ENCODE assay signal across 17 cellular contexts in genomic region chr21:42694751-42695150, GRCh38. TPM values are rescaled to one million over a fixed set of nuclear protein-coding genes. Genes with fewer than 3 reads are reported as not detected.
DNase-seq lines count a peak whose midpoint lies in the region; ATAC-seq and TF ChIP-seq lines count a peak whose summit lies in the region.
"Had no signal": no experiment of that assay in that cellular context is flagged by ENCODE, and none has a peak within 500 bp of the region (broad histone marks: within the 10 kb centered on the region; RNA-seq: fewer than 3 reads in every experiment).

No MANE protein-coding gene starts in this region.

- H2AK5ac ChIP-seq in IMR-90 (ENCODE audit: low read depth, low read length), result no peak overlapping the region

- H3K9me1 ChIP-seq in IMR-90 (ENCODE audit: insufficient read depth, low read length), result no peaks in the 10 kb centered on the region

- H3K56ac ChIP-seq in IMR-90 (ENCODE audit: extremely low read depth, insufficient read depth, low read length), result no peak overlapping the region

- no peak overlapping the region for H3K4me2 ChIP-seq in IMR-90 (ENCODE audit: low read depth, low read length)
- H3K4me2 ChIP-seq: A549, GM23338 had no signal

- H3K14ac ChIP-seq in IMR-90 (replicated peaks; ENCODE audit: low read depth, low read length), result no peak overlapping the region

- no peak overlapping the region for H3K9ac ChIP-seq in IMR-90 (ENCODE audit: low read depth, low read length)

- peaks cover 2% of the 10 kb centered on the region; the same call in 1 of the 2 replicates for H3K4me1 ChIP-seq in IMR-90 (ENCODE audit: control insufficient read depth, insufficient read depth, low read length)
- H3K4me1 ChIP-seq in sigmoid colon, result peaks cover 0 to 15% (median 13%) of the 10 kb centered on the region in 4 donors
- no peaks in the 10 kb centered on the region for H3K4me1 ChIP-seq in ascending aorta
- H3K4me1 ChIP-seq: A549, BE2C, HAP-1 had no signal

- H3K18ac ChIP-seq in IMR-90 (ENCODE audit: low read depth, low read length), result no peak overlapping the region

- H3K4ac ChIP-seq in IMR-90 (ENCODE audit: low read depth, low read length), result no peak overlapping the region

- WGBS in IMR-90 (ENCODE audit: extremely low coverage in 2 of 2, insufficient read length in 1 of 2), 2 experiments, result no CpG with 5 or more reads among the region's 7 CpGs
- WGBS in sigmoid colon, 2 donors, result 90 to 91% methylated on average over 7 of the region's 7 CpGs

- no peak overlapping the region for H4K5ac ChIP-seq in IMR-90 (ENCODE audit: low read depth, low read length)

- BruUV-seq in IMR-90 (replicated peaks; lab: Mats Ljungman, UMichigan), result no TSS peak

- intact Hi-C loops in IMR-90 (cut with micrococcal nuclease) (no loop called here), sigmoid colon (cut with DNase I) (no loop called here), ascending aorta (cut with DNase I) (no loop called here)

- no peak for ATAC-seq in IMR-90 (ENCODE audit: low read depth)
- no peak for ATAC-seq in GM18909 (IDR thresholded peaks at IDR 0.05; ENCODE audit: poor library complexity, unreplicated experiment)
- ATAC-seq: A549; CD8-positive, alpha-beta T cell; GM23338; HepG2 had no signal

- H4K8ac ChIP-seq in IMR-90 (ENCODE audit: low read depth in 2 of 2, low read length in 2 of 2), result no peak overlapping the region

- no peak overlapping the region for H2BK5ac ChIP-seq in IMR-90 (ENCODE audit: low read depth, low read length, poor library complexity, severe bottlenecking)

- H2AK9ac ChIP-seq in IMR-90 (replicated peaks; ENCODE audit: low read depth, low read length, poor library complexity), result no peak overlapping the region

- H3K9me3 ChIP-seq in IMR-90 (ENCODE audit: control insufficient read depth, insufficient read depth, low read length) (no peaks in the 10 kb centered on the region; the same call in 1 of the 2 replicates), sigmoid colon (no peaks in the 10 kb centered on the region), ascending aorta (no peaks in the 10 kb centered on the region)
- H3K9me3 ChIP-seq: A549, BE2C, HAP-1 had no signal

- H2BK120ac ChIP-seq in IMR-90 (ENCODE audit: low read depth, low read length), result no peak overlapping the region

- TF ChIP-seq EP300 in sigmoid colon (IDR thresholded peaks at IDR 0.05), result no peak

- no peak for TF ChIP-seq RAD21 in IMR-90 (IDR thresholded peaks at IDR 0.05; ENCODE audit: low read length)

- DNase-seq in H7, result peak; percentile 27
- DNase-seq in IMR-90, result no peak
- peak; percentile 5 for DNase-seq in iPS-NIHi11 (ENCODE audit: low spot score)
- peak; percentile 54 for DNase-seq in sigmoid colon
- no peak for DNase-seq in ureter (ENCODE audit: low spot score)
- no peak for DNase-seq in ascending aorta (ENCODE audit: low spot score in 2 of 2)
- DNase-seq: BE2C; CD8-positive, alpha-beta T cell; COR-L47; DMS153; EL had no signal

- H4K20me1 ChIP-seq in IMR-90 (ENCODE audit: insufficient read depth, low read length), result no peaks in the 10 kb centered on the region

- CTCF ChIA-PET in IMR-90 (lab: Yijun Ruan, JAX), result interaction anchor here (0.6 kb wide), 1 partner anchor 37 kb away, joined by 3 read pairs; no protein-coding TSS in a partner anchor

- H2BK20ac ChIP-seq in IMR-90 (ENCODE audit: low read depth, low read length), result no peak overlapping the region

- TF ChIP-seq POLR2A in IMR-90 (IDR thresholded peaks at IDR 0.05; ENCODE audit: low read depth, low read length), result no peak
- TF ChIP-seq POLR2A in sigmoid colon (IDR thresholded peaks at IDR 0.05), result no peak

- no peak overlapping the region for H3K23ac ChIP-seq in IMR-90 (ENCODE audit: low read depth, low read length)

- dilution Hi-C loops in IMR-90 (cut with HindIII; ENCODE audit: low sequenced_read_pairs, unreplicated experiment), result no loop called here

- no peak overlapping the region for H3K4me3 ChIP-seq in H7 (ENCODE audit: insufficient read depth, low read depth, low read length)
- no peak overlapping the region for H3K4me3 ChIP-seq in IMR-90 (ENCODE audit: insufficient read depth, low read depth, low read length)
- no peak overlapping the region for H3K4me3 ChIP-seq in sigmoid colon
- no peak overlapping the region for H3K4me3 ChIP-seq in ascending aorta
- H3K4me3 ChIP-seq: A549, GM23338, HAP-1 had no signal

- H3K27ac ChIP-seq in IMR-90 (ENCODE audit: insufficient read depth, low read length) (no peak overlapping the region), sigmoid colon (peak overlapping the region in 1 of 4 donors; percentile 45), ascending aorta (no peak overlapping the region)
- H3K27ac ChIP-seq: A549, C4-2B had no signal

- H2BK15ac ChIP-seq in IMR-90 (ENCODE audit: low read depth, low read length), result no peak overlapping the region

- H3K27me3 ChIP-seq in H7 (ENCODE audit: control insufficient read depth, insufficient read depth, low read length), result no peaks in the 10 kb centered on the region
- no peaks in the 10 kb centered on the region; the same call in 1 of the 2 replicates for H3K27me3 ChIP-seq in IMR-90 (ENCODE audit: control insufficient read depth, insufficient read depth, low read length)
- no peaks in the 10 kb centered on the region for H3K27me3 ChIP-seq in sigmoid colon
- no peaks in the 10 kb centered on the region for H3K27me3 ChIP-seq in ascending aorta
- H3K27me3 ChIP-seq: BE2C had no signal

- peak overlapping the region; percentile 14 for H2AFZ ChIP-seq in IMR-90 (replicated peaks; ENCODE audit: low read length, poor library complexity)
- H2AFZ ChIP-seq: GM23338 had no signal

- TF ChIP-seq CTCF in IMR-90 (conservative IDR thresholded peaks at IDR 0.05; ENCODE audit: low read depth, low read length) (no peak), sigmoid colon (IDR thresholded peaks at IDR 0.05) (no peak), ascending aorta (IDR thresholded peaks at IDR 0.05) (no peak)

- H3K79me1 ChIP-seq in IMR-90 (ENCODE audit: low read depth in 1 of 2, low read length in 2 of 2), result no peaks in the 10 kb centered on the region

- H4K91ac ChIP-seq in IMR-90 (ENCODE audit: insufficient read depth, low read depth, low read length), result no peak overlapping the region

- peaks cover 4% of the 10 kb centered on the region for H3K36me3 ChIP-seq in H7 (replicated peaks; ENCODE audit: control insufficient read depth, insufficient read depth, low read length)
- no peaks in the 10 kb centered on the region for H3K36me3 ChIP-seq in IMR-90 (ENCODE audit: control insufficient read depth, insufficient read depth, low read length)
- H3K36me3 ChIP-seq in sigmoid colon, result peaks cover 0 to 63% (median 14%) of the 10 kb centered on the region in 4 donors
- H3K36me3 ChIP-seq in ascending aorta, result no peaks in the 10 kb centered on the region
- H3K36me3 ChIP-seq: HAP-1 had no signal

- POLR2A ChIA-PET in IMR-90 (lab: Charles Lee; ENCODE audit: unreplicated experiment), result no interaction called here

- in situ Hi-C loops in IMR-90 (cut with MboI; ENCODE audit: low sequenced_read_pairs), result no loop called here

TF ChIP-seq in IMR-90, 13 proteins besides CTCF, POLR2A, EP300 and RAD21:
- TF ChIP-seq MAFK (IDR thresholded peaks at IDR 0.05; ENCODE audit: low read depth, low read length), result no peak
- TF ChIP-seq BHLHE40 (IDR thresholded peaks at IDR 0.05; ENCODE audit: low read depth, low read length), result no peak
- no peak for TF ChIP-seq MXI1 (IDR thresholded peaks at IDR 0.05; ENCODE audit: borderline replicate concordance, low read depth, low read length)
- TF ChIP-seq RCOR1 (IDR thresholded peaks at IDR 0.05; ENCODE audit: insufficient replicate concordance, low read length), result no peak
- TF ChIP-seq FOS (IDR thresholded peaks at IDR 0.05; ENCODE audit: low read depth, low read length), result no peak
- TF ChIP-seq CHD1 (IDR thresholded peaks at IDR 0.05; ENCODE audit: low read depth, low read length), result no peak
- TF ChIP-seq CEBPB (IDR thresholded peaks at IDR 0.05; ENCODE audit: low read depth, low read length), result no peak
- no peak for TF ChIP-seq NFE2L2 (IDR thresholded peaks at IDR 0.05; ENCODE audit: low read depth, low read length)
- TF ChIP-seq SMC3 (IDR thresholded peaks at IDR 0.05; ENCODE audit: low read depth, low read length), result no peak
- TF ChIP-seq MAZ (IDR thresholded peaks at IDR 0.05; ENCODE audit: borderline replicate concordance, low read depth, low read length), result no peak

RNA-seq across cellular contexts. Expression of gene PDE9A, which starts 41.3 kb away (rescaled TPM):
- 24.2 and 37.9 TPM in 2 replicates for total RNA-seq in H7 (2014; rRNA removed; shearing (Covaris generic))
- total RNA-seq in IMR-90 (2012; rRNA removed), result 0.56 and 0.90 TPM in 2 replicates
- polyA plus RNA-seq in IMR-90 (2012; rRNA removed), result 0.89 and 1.1 TPM in 2 replicates
- 0.63 and 1.4 TPM in 2 replicates for polyA plus RNA-seq in IMR-90 (2012; cell fraction: cytosol; rRNA removed)
- 0.84 and 1.3 TPM in 2 replicates for polyA plus RNA-seq in IMR-90 (2012; cell fraction: nucleus; rRNA removed; ENCODE audit: low replicate concordance)
- total RNA-seq in sigmoid colon, result 100 to 1,000 TPM in 1 of 4 donors, 10 to 100 TPM in 3; 71.6 to 102 (median 83.2) TPM
- polyA plus RNA-seq in sigmoid colon, result 100 to 1,000 TPM; 103 to 433 (median 184) TPM
- 26.1 TPM for total RNA-seq in ureter
- 2.2 TPM for total RNA-seq in ascending aorta

Comparison
In these comparisons a context has a peak if more than half of its experiments do, and no peak if none do; other contexts are left out.
1. DNase-seq: peak in H7 (single experiment), iPS-NIHi11 (single experiment) and sigmoid colon (single experiment); none in IMR-90 (single experiment), ureter (single experiment) and ascending aorta (0 of 2).